Comparison of ENCODE assay signal across 17 cellular contexts in genomic region chr13:73366241-73366640, GRCh38.
DNase-seq lines count a peak whose midpoint lies in the region; TF ChIP-seq lines count a peak whose summit lies in the region.
"Had no signal": no experiment of that assay in that cellular context is flagged by ENCODE, and none has a peak within 500 bp of the region (broad histone marks: within the 10 kb centered on the region; RNA-seq: fewer than 3 reads in every experiment).

No MANE protein-coding gene starts in this region.

- H3F3A ChIP-seq in PC-9 (ENCODE audit: insufficient read depth, low read depth), result peaks cover 30% of the 10 kb centered on the region

- DNase-seq in ELF-1 (ENCODE audit: low read depth, low spot score) (peak; percentile 18), PC-9 (no peak), epithelial cell of proximal tubule (ENCODE audit: low read depth) (peak; percentile 33), renal cortical epithelial cell (ENCODE audit: low read depth) (peak; percentile 93), HUDEP-2 (lab: John Stamatoyannopoulos, UW; ENCODE audit: unreplicated experiment in 76 of 76) (no peak), NCI-H146 (lab: John Stamatoyannopoulos, UW) (no peak), NCI-H1105 treated with DMSO at 0.1 percent for 48 hours (lab: John Stamatoyannopoulos, UW) (no peak)
- DNase-seq: Caco-2; CD4-positive, CD25-positive, alpha-beta regulatory T cell; DND-41; GDM1; H9; MM.1S; NCI-H1092 treated with DMSO at 0.1 percent for 48 hours; NCI-H187 treated with DMSO at 0.1 percent for 48 hours; NCI-H510A; SIG-M5 had no signal

- H3K79me2 ChIP-seq in PC-9 (ENCODE audit: low read depth), result no peaks in the 10 kb centered on the region

- no peaks in the 10 kb centered on the region; the same call in 1 of the 2 replicates for H3K36me3 ChIP-seq in PC-9 (ENCODE audit: low read depth)

- no peaks in the 10 kb centered on the region for H3K9me2 ChIP-seq in PC-9 (ENCODE audit: insufficient read depth)

- H3K4me3 ChIP-seq in PC-9 (no peak overlapping the region), epithelial cell of proximal tubule (ENCODE audit: low read depth, low read length) (no peak overlapping the region)

- CTCF ChIA-PET in PC-9 (lab: Charles Lee), result no interaction called here

- H3K9me3 ChIP-seq in PC-9 (ENCODE audit: insufficient read depth, low read depth), result peaks cover 6% of the 10 kb centered on the region; the same call in 1 of the 2 replicates
- H3K9me3 ChIP-seq: Caco-2 had no signal

- peaks cover 52% of the 10 kb centered on the region for H3K4me1 ChIP-seq in PC-9 (replicated peaks; ENCODE audit: insufficient read depth)

- H3K27me3 ChIP-seq in PC-9 (ENCODE audit: insufficient read depth, low read depth), result no peaks in the 10 kb centered on the region

- no TSS peak for BruUV-seq in PC-9 (replicated peaks; lab: Mats Ljungman, UMichigan)

- H3K27ac ChIP-seq in PC-9, result peak overlapping the region; percentile 96

- intact Hi-C loops in PC-9 (cut with micrococcal nuclease; ENCODE audit: unreplicated experiment), result no loop called here

- no peaks in the 10 kb centered on the region for H4K20me1 ChIP-seq in PC-9 (ENCODE audit: insufficient read depth)

- POLR2A ChIA-PET in PC-9 (lab: Charles Lee; ENCODE audit: unreplicated experiment), result no interaction called here

- no peak overlapping the region for H2AFZ ChIP-seq in PC-9

- no peak for TF ChIP-seq CTCF in PC-9 (conservative IDR thresholded peaks at IDR 0.05)
- TF ChIP-seq CTCF in epithelial cell of proximal tubule (conservative IDR thresholded peaks at IDR 0.05; ENCODE audit: low read depth, low read length), result no peak

- H3K4me2 ChIP-seq in PC-9, result no peak overlapping the region

Comparison
In these comparisons a context has a peak if more than half of its experiments do, and no peak if none do; other contexts are left out.
1. DNase-seq: peak in ELF-1 (single experiment), epithelial cell of proximal tubule (single experiment) and renal cortical epithelial cell (single experiment); none in PC-9 (0 of 2), HUDEP-2 (0 of 76), NCI-H146 (single experiment) and NCI-H1105 treated with DMSO at 0.1 percent for 48 hours (single experiment).